38 cellular contexts compared by ENCODE assay signal in the genomic region with DNA sequence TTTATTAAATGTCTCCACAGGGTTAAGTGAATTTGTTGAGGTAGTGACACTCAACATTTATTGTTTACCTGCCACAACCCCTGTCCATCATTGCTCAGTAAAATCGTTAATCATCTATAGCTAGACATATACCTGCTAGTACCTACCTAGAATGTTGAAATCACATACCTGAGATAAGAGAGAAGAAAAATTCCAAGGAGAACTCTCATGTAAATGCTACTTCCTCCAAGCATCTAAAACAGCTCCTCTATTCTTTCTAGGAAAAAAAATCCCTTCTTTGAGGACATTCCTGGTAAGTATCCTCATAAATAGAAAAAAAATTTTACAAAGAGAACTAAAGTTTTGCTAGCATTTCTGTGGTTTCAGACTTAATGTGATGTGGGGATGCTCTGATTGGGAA.
"Had no signal": no experiment of that assay in that cellular context is flagged by ENCODE, and none has a peak within 500 bp of the region (broad histone marks: within the 10 kb centered on the region; RNA-seq: fewer than 3 reads in every experiment).

No MANE protein-coding gene starts in this region.

- H3K36me3 Mint-ChIP-seq: activated CD4-positive, alpha-beta memory T cell treated with anti-CD3 and anti-CD28 coated beads for 36 hours; activated naive CD8-positive, alpha-beta T cell had no signal

- H3K4me3 Mint-ChIP-seq: activated B cell treated with CpG ODN at 0.5 μM for 24 hours; activated CD4-positive, alpha-beta memory T cell treated with anti-CD3 and anti-CD28 coated beads for 36 hours; activated naive CD4-positive, alpha-beta T cell treated with anti-CD3 and anti-CD28 coated beads for 36 hours; activated naive CD8-positive, alpha-beta T cell; activated naive CD8-positive, alpha-beta T cell treated with anti-CD3 and anti-CD28 coated beads, Interleukin-2, amount 50 U/mL, for 24 hours; activated T-cell treated with anti-CD3 and anti-CD28 coated beads, Interleukin-2, amount 50 U/mL, for 4 hours; activated T-helper 1 cell treated with anti-CD3 and anti-CD28 coated beads, Interleukin-12 subunit alpha, Interleukin-12 subunit beta, Interleukin-2, Interleukin-4 antibody, amounts not matched to agents 30 ng/mL and 10 ng/mL and 1 ng/mL, durations not matched to agents 14 hours and 24 hours and 36 hours had no signal

- H3K27me3 ChIP-seq: brain microvascular endothelial cell, cardiac muscle cell, MG63 had no signal

- H3K36me3 ChIP-seq: brain microvascular endothelial cell, cardiac muscle cell, MG63 had no signal

- DNase-seq: activated B cell treated with CpG ODN at 0.5 μM for 24 hours; activated CD4-positive, alpha-beta memory T cell treated with anti-CD3 and anti-CD28 coated beads for 36 hours; activated CD4-positive, alpha-beta T cell treated with anti-CD3 and anti-CD28 coated beads for 4 hours; activated CD4-positive, alpha-beta T cell treated with anti-CD3 and anti-CD28 coated beads, Interleukin-2, amount 50 U/mL, for 1 hour; activated CD4-positive, CD25-positive, alpha-beta regulatory T cell treated with anti-CD3 and anti-CD28 coated beads, Interleukin-2, amount 50 U/mL, for 72 hours; activated CD8-positive, alpha-beta memory T cell treated with anti-CD3 and anti-CD28 coated beads, Interleukin-2, amount 50 U/mL, for 4 hours; activated gamma-delta T cell treated with Interleukin-2 at 50 U/mL for 16 hours; activated naive CD4-positive, alpha-beta T cell treated with anti-CD3 and anti-CD28 coated beads for 36 hours; activated naive CD8-positive, alpha-beta T cell treated with anti-CD3 and anti-CD28 coated beads, Interleukin-2, amount 50 U/mL, for 24 hours; activated T-cell treated with anti-CD3 and anti-CD28 coated beads for 4 hours; activated T-cell treated with anti-CD3 and anti-CD28 coated beads, Interleukin-2, amount 50 U/mL, for 4 hours; anterior cingulate cortex; brain microvascular endothelial cell; Kasumi-1; KG1; MG63; NCI-H1048; NCI-H1436 treated with DMSO at 0.1 percent for 48 hours; NCI-H1694 treated with DMSO at 0.1 percent for 48 hours; NCI-H2029; NCI-H2107; NCI-H2171; NCI-H510A; NCI-H526; NCI-H748 treated with DMSO at 0.1 percent for 48 hours; NK-92 treated with Interleukin-12 subunit alpha and Interleukin-12 subunit beta, amount 100 ng/mL, for 24 hours; Right ventricle myocardium superior; SW 1271; T-helper 1 cell; T-helper 2 cell; T-helper 9 cell had no signal

- H3K4me3 ChIP-seq: cardiac muscle cell, MG63, PC-9 had no signal

- H3K9me3 Mint-ChIP-seq: activated B cell treated with CpG ODN at 0.5 μM for 24 hours; activated CD4-positive, alpha-beta memory T cell treated with anti-CD3 and anti-CD28 coated beads for 36 hours; activated naive CD4-positive, alpha-beta T cell treated with anti-CD3 and anti-CD28 coated beads for 36 hours; activated naive CD8-positive, alpha-beta T cell treated with anti-CD3 and anti-CD28 coated beads, Interleukin-2, amount 50 U/mL, for 24 hours; activated T-cell treated with anti-CD3 and anti-CD28 coated beads, Interleukin-2, amount 50 U/mL, for 4 hours; activated T-helper 1 cell treated with anti-CD3 and anti-CD28 coated beads, Interleukin-12 subunit alpha, Interleukin-12 subunit beta, Interleukin-2, Interleukin-4 antibody, amounts not matched to agents 30 ng/mL and 10 ng/mL and 1 ng/mL, durations not matched to agents 14 hours and 24 hours and 36 hours had no signal

- H3K27ac ChIP-seq: brain microvascular endothelial cell, cardiac muscle cell, PC-9, RWPE1, VCaP had no signal

- H3K27me3 Mint-ChIP-seq: activated CD4-positive, alpha-beta memory T cell treated with anti-CD3 and anti-CD28 coated beads for 36 hours; activated naive CD8-positive, alpha-beta T cell had no signal

- H2AFZ ChIP-seq: PC-9 had no signal

- FAIRE-seq: RCC 7860 had no signal

- ATAC-seq: activated naive CD8-positive, alpha-beta T cell treated with anti-CD3 and anti-CD28 coated beads, Interleukin-2, amount 50 U/mL, for 24 hours; activated T-cell treated with anti-CD3 and anti-CD28 coated beads, Interleukin-2, amount 50 U/mL, for 4 hours had no signal

- H3K9me3 ChIP-seq: MG63 had no signal

- H3K27ac Mint-ChIP-seq: activated B cell treated with CpG ODN at 0.5 μM for 24 hours; activated CD4-positive, alpha-beta memory T cell treated with anti-CD3 and anti-CD28 coated beads for 36 hours; activated naive CD4-positive, alpha-beta T cell treated with anti-CD3 and anti-CD28 coated beads for 36 hours; activated naive CD8-positive, alpha-beta T cell; activated naive CD8-positive, alpha-beta T cell treated with anti-CD3 and anti-CD28 coated beads, Interleukin-2, amount 50 U/mL, for 24 hours; activated T-helper 1 cell treated with anti-CD3 and anti-CD28 coated beads, Interleukin-12 subunit alpha, Interleukin-12 subunit beta, Interleukin-2, Interleukin-4 antibody, amounts not matched to agents 30 ng/mL and 10 ng/mL and 1 ng/mL, durations not matched to agents 14 hours and 24 hours and 36 hours had no signal
